In genomic region chr1:54798769-54799641, GRCh38 we compare ENCODE assay signal across 8 cellular contexts.
DNase-seq lines count a peak whose midpoint lies in the region; ATAC-seq and TF ChIP-seq lines count a peak whose summit lies in the region.

No MANE protein-coding gene starts in this region.

- H3K27ac Mint-ChIP-seq in stimulated activated naive B cell treated with anti-CD40 and anti-IgM and Interleukin-4, amounts not matched to agents 10 μg/mL and 1 μg/mL and 100 μg/mL, for 72 hours: peak overlapping the region; percentile 20

- peak; percentile 48 for DNase-seq in activated naive CD4-positive, alpha-beta T cell treated with Interleukin-2 at 50 U/mL for 16 hours
- no peak for DNase-seq in activated naive CD4-positive, alpha-beta T cell (lab: John Stamatoyannopoulos, UW)
- peak; percentile 43 for DNase-seq in NB4 (ENCODE audit: low read depth)
- DNase-seq in effector memory CD4-positive, alpha-beta T cell: peak in 2 of 3 donors; percentile 3
- no peak for DNase-seq in stimulated activated naive B cell treated with anti-CD40 and anti-IgM and Interleukin-4, amounts not matched to agents 10 μg/mL and 1 μg/mL and 100 μg/mL, for 72 hours
- DNase-seq in HUDEP-2 (lab: John Stamatoyannopoulos, UW; ENCODE audit: unreplicated experiment in 76 of 76): no peak
- DNase-seq in NCI-H187 treated with DMSO at 0.1 percent for 48 hours (lab: John Stamatoyannopoulos, UW): no peak

- peak in 1 of 2 donors; percentile 25 for ATAC-seq in stimulated activated naive B cell treated with anti-CD40 and anti-IgM and Interleukin-4, amounts not matched to agents 10 μg/mL and 1 μg/mL and 100 μg/mL, for 72 hours (replicated peaks)
- no peak for ATAC-seq in HG03439 (IDR thresholded peaks at IDR 0.05; ENCODE audit: unreplicated experiment)

- H3K27me3 Mint-ChIP-seq in stimulated activated naive B cell treated with anti-CD40 and anti-IgM and Interleukin-4, amounts not matched to agents 10 μg/mL and 1 μg/mL and 100 μg/mL, for 72 hours: no peaks in the 10 kb centered on the region

- peaks cover 26 to 32% of the 10 kb centered on the region in 2 donors for H3K4me1 Mint-ChIP-seq in stimulated activated naive B cell treated with anti-CD40 and anti-IgM and Interleukin-4, amounts not matched to agents 10 μg/mL and 1 μg/mL and 100 μg/mL, for 72 hours

- peaks cover 11% of the 10 kb centered on the region for H3K36me3 ChIP-seq in effector memory CD4-positive, alpha-beta T cell (ENCODE audit: control insufficient read depth, insufficient read depth, low read length)

- H3K27ac ChIP-seq in effector memory CD4-positive, alpha-beta T cell (ENCODE audit: insufficient read depth, low read length, poor library complexity, severe bottlenecking): peak overlapping the region; percentile 42

- H3K27me3 ChIP-seq in effector memory CD4-positive, alpha-beta T cell (replicated peaks; ENCODE audit: control insufficient read depth, insufficient read depth, low read length, poor library complexity, severe bottlenecking): no peaks in the 10 kb centered on the region

- peaks cover 6 to 8% of the 10 kb centered on the region in 2 donors for H3K36me3 Mint-ChIP-seq in stimulated activated naive B cell treated with anti-CD40 and anti-IgM and Interleukin-4, amounts not matched to agents 10 μg/mL and 1 μg/mL and 100 μg/mL, for 72 hours

- H3K4me1 ChIP-seq in effector memory CD4-positive, alpha-beta T cell (ENCODE audit: control insufficient read depth, insufficient read depth, low read length, poor library complexity, severe bottlenecking): peaks cover 34% of the 10 kb centered on the region

- no peak for TF ChIP-seq POLR2A in NB4 (IDR thresholded peaks at IDR 0.05; ENCODE audit: extremely low read depth, insufficient read length)

- H3K9me3 Mint-ChIP-seq in stimulated activated naive B cell treated with anti-CD40 and anti-IgM and Interleukin-4, amounts not matched to agents 10 μg/mL and 1 μg/mL and 100 μg/mL, for 72 hours: no peaks in the 10 kb centered on the region

- no peak for TF ChIP-seq CTCF in NB4 (IDR thresholded peaks at IDR 0.05; ENCODE audit: low read depth, low read length)

- peak overlapping the region; percentile 13 to 15 for H3K4me3 Mint-ChIP-seq in stimulated activated naive B cell treated with anti-CD40 and anti-IgM and Interleukin-4, amounts not matched to agents 10 μg/mL and 1 μg/mL and 100 μg/mL, for 72 hours

- H3K9me3 ChIP-seq in effector memory CD4-positive, alpha-beta T cell (ENCODE audit: control insufficient read depth, low read length): no peaks in the 10 kb centered on the region

- no peak overlapping the region for H3K4me3 ChIP-seq in NB4 (ENCODE audit: low read depth, low read length)
- H3K4me3 ChIP-seq in effector memory CD4-positive, alpha-beta T cell (ENCODE audit: insufficient read depth, low read depth, low read length, poor library complexity, severe bottlenecking): peak overlapping the region; percentile 92

Comparison
In these comparisons a context has a peak if more than half of its experiments do, and no peak if none do; other contexts are left out.
1. DNase-seq: peak in activated naive CD4-positive, alpha-beta T cell treated with Interleukin-2 at 50 U/mL for 16 hours (single experiment), NB4 (single experiment) and effector memory CD4-positive, alpha-beta T cell (2 of 3); none in activated naive CD4-positive, alpha-beta T cell (0 of 4), stimulated activated naive B cell treated with anti-CD40 and anti-IgM and Interleukin-4, amounts not matched to agents 10 μg/mL and 1 μg/mL and 100 μg/mL, for 72 hours (single experiment), HUDEP-2 (0 of 76) and NCI-H187 treated with DMSO at 0.1 percent for 48 hours (single experiment).